20 cellular contexts compared by ENCODE assay signal in the genomic region with DNA sequence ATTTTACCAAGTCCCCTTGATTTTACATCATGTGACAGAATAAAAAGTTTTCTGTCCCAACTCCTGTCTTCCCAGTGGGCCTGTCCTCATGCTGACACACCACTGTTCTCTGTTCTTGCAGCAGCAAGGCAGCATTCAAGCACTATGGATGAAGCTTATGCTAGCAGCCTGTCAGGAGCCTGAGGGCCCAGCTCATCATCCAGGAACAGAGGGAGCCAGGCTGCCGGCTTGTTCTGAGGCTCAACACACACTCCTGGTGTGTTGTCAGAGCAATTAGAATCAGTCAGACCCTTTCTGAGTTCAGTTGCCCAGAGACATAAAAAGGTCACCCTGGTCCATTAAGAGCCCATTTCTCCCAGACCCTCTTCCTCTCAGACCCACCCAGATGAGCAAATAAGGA.
"Had no signal": no experiment of that assay in that cellular context is flagged by ENCODE, and none has a peak within 500 bp of the region (broad histone marks: within the 10 kb centered on the region; RNA-seq: fewer than 3 reads in every experiment).

No MANE protein-coding gene starts in this region.

- DNase-seq: activated CD4-positive, alpha-beta T cell treated with anti-CD3 and anti-CD28 coated beads, Interleukin-2, amount 10 ng/mL, durations not matched to agents 24 days and 14 days; activated CD4-positive, alpha-beta T cell treated with anti-CD3 and anti-CD28 coated beads, Interleukin-2, amount 50 U/mL, for 4 hours; activated CD8-positive, alpha-beta T cell treated with anti-CD3 and anti-CD28 coated beads, Interleukin-2, amount 10 ng/mL, durations not matched to agents 7 days and 5 days; activated gamma-delta T cell; activated naive CD4-positive, alpha-beta T cell treated with Interleukin-2 at 50 U/mL for 16 hours; activated naive CD8-positive, alpha-beta T cell treated with anti-CD3 and anti-CD28 coated beads, Interleukin-2, amount 10 ng/mL, durations not matched to agents 7 days and 5 days; activated T-cell treated with anti-CD3 and anti-CD28 coated beads, Interleukin-2, amount 50 U/mL, for 24 hours; amygdala; MM.1S; MV-4-11; NCI-H1105; NCI-H1417 treated with DMSO at 0.1 percent for 48 hours; NCI-H187 treated with DMSO at 0.1 percent for 48 hours; NCI-H2081; NCI-H345; NCI-H524 treated with DMSO at 0.1 percent for 48 hours; NCI-H82; NK-92 treated with Interleukin-12 subunit alpha and Interleukin-12 subunit beta, amount 100 ng/mL, for 24 hours; PC-9; SIG-M5 had no signal
